ENCODE assay signal across 10 cellular contexts in the genomic region with DNA sequence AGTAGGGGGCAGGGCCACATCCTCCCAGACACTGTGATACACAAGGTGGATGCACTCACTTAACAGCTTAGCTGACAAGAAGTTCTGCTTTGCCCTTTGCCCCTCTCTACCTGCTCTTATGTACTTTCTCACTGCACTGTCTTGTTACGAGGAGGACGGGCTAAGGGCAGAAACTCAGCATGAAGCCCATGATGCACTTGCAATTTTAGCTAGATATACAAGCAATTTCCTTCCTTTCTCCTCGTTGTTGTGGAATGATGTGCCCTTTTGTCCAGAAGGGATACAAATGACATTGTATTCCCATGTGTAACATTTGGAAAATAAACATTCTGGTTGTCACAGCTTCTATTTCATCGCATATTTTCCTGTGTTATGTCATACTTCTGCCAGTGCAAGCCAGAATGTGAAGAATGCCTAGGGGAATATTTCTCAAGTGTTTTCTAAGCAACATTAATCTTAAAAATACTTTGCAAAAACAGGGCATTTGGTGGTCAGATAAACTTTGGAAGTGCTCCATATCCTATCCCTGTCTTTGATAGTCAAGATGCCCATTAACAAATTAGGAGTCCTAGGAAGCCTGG. TPM values are rescaled to one million over a fixed set of nuclear protein-coding genes. Genes with fewer than 3 reads are reported as not detected.
DNase-seq lines count a peak whose midpoint lies in the region; ATAC-seq, FAIRE-seq and TF ChIP-seq lines count a peak whose summit lies in the region.
"Had no signal": no experiment of that assay in that cellular context is flagged by ENCODE, and none has a peak within 500 bp of the region (broad histone marks: within the 10 kb centered on the region; RNA-seq: fewer than 3 reads in every experiment).

No MANE protein-coding gene starts in this region.

- H3K27ac ChIP-seq in endothelial cell of umbilical vein (ENCODE audit: insufficient read depth, low read depth, low read length): peak overlapping the region; percentile 94
- H3K27ac ChIP-seq in right lobe of liver: peak overlapping the region; percentile 59 to 74 (median 68)
- peak overlapping the region; percentile 49 to 67 (median 60) for H3K27ac ChIP-seq in upper lobe of left lung

- peak overlapping the region; percentile 76 for H3K9ac ChIP-seq in endothelial cell of umbilical vein (replicated peaks; ENCODE audit: extremely low read depth, insufficient read depth, low read length)

- CTCF ChIA-PET in endothelial cell of umbilical vein (lab: Charles Lee): interaction anchor here (0.9 to 1.6 kb wide), 2 partner anchors 11 to 48 kb away, joined by 4 read pairs; no protein-coding TSS in a partner anchor

- DNase-seq in MG63: peak; percentile 19
- DNase-seq in endothelial cell of umbilical vein (ENCODE audit: low read depth, low spot score): peak; percentile 88
- no peak for DNase-seq in right lobe of liver
- no peak for DNase-seq in upper lobe of left lung
- DNase-seq in effector CD4-positive, alpha-beta T cell: no peak
- no peak for DNase-seq in GM19240 (ENCODE audit: insufficient read length, low spot score)
- DNase-seq: glutamatergic neuron, NCI-H510A treated with DMSO at 0.1 percent for 48 hours, spleen had no signal

- H3K27me3 ChIP-seq in MG63: no peaks in the 10 kb centered on the region
- no peaks in the 10 kb centered on the region for H3K27me3 ChIP-seq in endothelial cell of umbilical vein (ENCODE audit: control insufficient read depth in 2 of 2, insufficient read depth in 2 of 2, low read length in 2 of 2)
- H3K27me3 ChIP-seq in right lobe of liver: no peaks in the 10 kb centered on the region
- no peaks in the 10 kb centered on the region for H3K27me3 ChIP-seq in upper lobe of left lung

- intact Hi-C loops in endothelial cell of umbilical vein (cut with micrococcal nuclease) (loop anchor here (1.0 to 2.0 kb wide), 3 partner anchors 10 to 706 kb away; no protein-coding TSS in a partner anchor), right lobe of liver (cut with DNase I) (no loop called here)

- dilution Hi-C loops in endothelial cell of umbilical vein (cut with MboI; ENCODE audit: extremely low pct_ligation_motif_present, low sequenced_read_pairs): no loop called here

- H3K4me1 ChIP-seq in endothelial cell of umbilical vein (ENCODE audit: control insufficient read depth, extremely low read depth, insufficient read depth, low read length): peaks cover 51% of the 10 kb centered on the region
- H3K4me1 ChIP-seq in right lobe of liver: peaks cover 0 to 39% (median 4%) of the 10 kb centered on the region in 4 donors
- peaks cover 7 to 37% (median 20%) of the 10 kb centered on the region in 4 donors for H3K4me1 ChIP-seq in upper lobe of left lung
- H3K4me1 ChIP-seq: spleen had no signal

- 24% methylated on average over 4 of the region's 4 CpGs for WGBS in right lobe of liver (ENCODE audit: insufficient coverage, low coverage, low lambda C conversion rate, missing lambda C conversion rate)
- 14 to 43% methylated on average over 1 to 4 of the region's 4 CpGs for WGBS in upper lobe of left lung, 2 donors

- H3K36me3 ChIP-seq in MG63 (no peaks in the 10 kb centered on the region), endothelial cell of umbilical vein (ENCODE audit: control insufficient read depth in 2 of 2, extremely low read depth in 1 of 2, insufficient read depth in 2 of 2, low read length in 2 of 2) (no peaks in the 10 kb centered on the region), right lobe of liver (no peaks in the 10 kb centered on the region), upper lobe of left lung (no peaks in the 10 kb centered on the region)
- H3K36me3 ChIP-seq: spleen had no signal

- no peaks in the 10 kb centered on the region for H3K79me2 ChIP-seq in endothelial cell of umbilical vein (ENCODE audit: control insufficient read depth, insufficient read depth, low read length)

- BruUV-seq in endothelial cell of umbilical vein (replicated peaks; lab: Mats Ljungman, UMichigan): no TSS peak

- H3K9me1 ChIP-seq in endothelial cell of umbilical vein (replicated peaks; ENCODE audit: control insufficient read depth, extremely low read depth, insufficient read depth, low read length): no peaks in the 10 kb centered on the region

- H2AFZ ChIP-seq in endothelial cell of umbilical vein (ENCODE audit: low read depth, low read length): no peak overlapping the region

- TF ChIP-seq EP300 in upper lobe of left lung (IDR thresholded peaks at IDR 0.05): peak in 2 of 4 donors; percentile 67 to 82

- no peak for TF ChIP-seq POLR2A in endothelial cell of umbilical vein (IDR thresholded peaks at IDR 0.05; ENCODE audit: low read depth, low read length)
- no peak for TF ChIP-seq POLR2A in right lobe of liver (IDR thresholded peaks at IDR 0.05)
- no peak for TF ChIP-seq POLR2A in upper lobe of left lung (IDR thresholded peaks at IDR 0.05)

- POLR2A ChIA-PET in endothelial cell of umbilical vein (lab: Charles Lee): no interaction called here

- no peaks in the 10 kb centered on the region for H4K20me1 ChIP-seq in endothelial cell of umbilical vein (replicated peaks; ENCODE audit: control insufficient read depth, extremely low read depth, insufficient read depth, low read length)

- ATAC-seq in right lobe of liver (peak; percentile 37 to 67 (median 46)), upper lobe of left lung (ENCODE audit: low FRiP score in 2 of 2) (peak; percentile 29 to 39), GM19023 (IDR thresholded peaks at IDR 0.05; ENCODE audit: unreplicated experiment) (no peak)

- H3K9me3 ChIP-seq in MG63 (no peaks in the 10 kb centered on the region), endothelial cell of umbilical vein (replicated peaks; ENCODE audit: control insufficient read depth, insufficient read depth, low read length) (no peaks in the 10 kb centered on the region), right lobe of liver (no peaks in the 10 kb centered on the region), upper lobe of left lung (no peaks in the 10 kb centered on the region)
- H3K9me3 ChIP-seq: spleen had no signal

- TF ChIP-seq CTCF in endothelial cell of umbilical vein (IDR thresholded peaks at IDR 0.05; ENCODE audit: extremely low read depth in 1 of 2, insufficient read depth in 1 of 2, low read depth in 1 of 2, low read length in 2 of 2): no peak
- TF ChIP-seq CTCF in right lobe of liver (IDR thresholded peaks at IDR 0.05): no peak
- TF ChIP-seq CTCF in upper lobe of left lung (IDR thresholded peaks at IDR 0.05): no peak

- FAIRE-seq in endothelial cell of umbilical vein (lab: Jason Lieb, UNC): peak; percentile 94

- H3K4me3 ChIP-seq in MG63: no peak overlapping the region
- H3K4me3 ChIP-seq in endothelial cell of umbilical vein (replicated peaks in 1 of 3; ENCODE audit: insufficient read depth in 1 of 3, low read depth in 1 of 3, low read length in 3 of 3): peak overlapping the region in 1 of 3 experiments; percentile 33
- no peak overlapping the region for H3K4me3 ChIP-seq in right lobe of liver
- no peak overlapping the region for H3K4me3 ChIP-seq in upper lobe of left lung
- H3K4me3 ChIP-seq: spleen had no signal

- peak overlapping the region; percentile 58 for H3K4me2 ChIP-seq in endothelial cell of umbilical vein (ENCODE audit: insufficient read depth, low read length)

TF ChIP-seq in endothelial cell of umbilical vein, 7 proteins besides CTCF, POLR2A, EP300 and RAD21:
- TF ChIP-seq GATA2 (IDR thresholded peaks at IDR 0.05; ENCODE audit: insufficient read depth, insufficient read length, low read depth, low read length) (peak; percentile 11), FOS (IDR thresholded peaks at IDR 0.05; ENCODE audit: borderline replicate concordance, insufficient read depth, low read length) (peak; percentile 19), MYC (IDR thresholded peaks at IDR 0.05; ENCODE audit: low read depth, low read length) (no peak), MAX (IDR thresholded peaks at IDR 0.05; ENCODE audit: insufficient read depth, insufficient read length) (no peak), POLR2AphosphoS5 (IDR thresholded peaks at IDR 0.05; ENCODE audit: insufficient read depth, low read depth, low read length) (peak; percentile 36), EZH2 (IDR thresholded peaks at IDR 0.05; ENCODE audit: borderline replicate concordance, low read depth, low read length, severe bottlenecking) (no peak), JUN (IDR thresholded peaks at IDR 0.05; ENCODE audit: borderline replicate concordance, insufficient read depth, insufficient read length, low read depth) (peak; percentile 78)

RNA-seq across cellular contexts. Expression of gene MAOA, which starts 47.2 kb away (rescaled TPM):
- total RNA-seq in MG63 (2014; rRNA removed; shearing (Covaris generic); ENCODE audit: low replicate concordance): 0.25 and 0.40 TPM in 2 replicates
- 18.1 and 23.5 TPM in 2 replicates for total RNA-seq in endothelial cell of umbilical vein
- polyA plus RNA-seq in endothelial cell of umbilical vein: 8.7 and 12.6 TPM in 2 replicates
- 17.3 and 17.7 TPM in 2 replicates for polyA plus RNA-seq in endothelial cell of umbilical vein (2011; cell fraction: cytosol; rRNA removed)
- 17.5 and 22.0 TPM in 2 replicates for polyA plus RNA-seq in endothelial cell of umbilical vein (2011; cell fraction: nucleus; rRNA removed)
- polyA plus RNA-seq in endothelial cell of umbilical vein (2012): 13.2 and 14.9 TPM in 2 replicates
- polyA minus RNA-seq in endothelial cell of umbilical vein: 31.7 and 37.5 TPM in 2 replicates
- 0.41 TPM for polyA minus RNA-seq in endothelial cell of umbilical vein (2011; cell fraction: cytosol; rRNA and poly(A)+ RNA removed)
- polyA minus RNA-seq in endothelial cell of umbilical vein (2011; cell fraction: nucleus; rRNA and poly(A)+ RNA removed): 10.8 and 14.8 TPM in 2 replicates
- 100 to 1,000 TPM in 3 of 6 experiments, 10 to 100 TPM in 3; 76.2 to 180 (median 109) TPM for total RNA-seq in right lobe of liver
- 100 to 1,000 TPM; 112 to 300 (median 204) TPM for total RNA-seq in upper lobe of left lung

Comparison
In these comparisons a context has a peak if more than half of its experiments do, and no peak if none do; other contexts are left out.
1. DNase-seq: peak in MG63 (single experiment) and endothelial cell of umbilical vein (single experiment); none in right lobe of liver (0 of 3), upper lobe of left lung (0 of 2), effector CD4-positive, alpha-beta T cell (single experiment) and GM19240 (single experiment).
2. RNA of gene MAOA, which starts 47.2 kb away (total RNA-seq): 112 to 300 TPM in upper lobe of left lung, 76.2 to 180 TPM in right lobe of liver and 18.1 to 23.5 TPM in endothelial cell of umbilical vein; 0.25 to 0.40 TPM in MG63; every median in the first group is over 10 times any median in the second.
3. Peak in every context shown above with its lines, with median percentiles within 50 percentile points of each other: H3K27ac ChIP-seq.